Comparison of ENCODE assay signal across 2 cellular contexts in genomic region chr15:91968610-91969009, GRCh38.
TF ChIP-seq lines count a peak whose summit lies in the region.

No MANE protein-coding gene starts in this region.

TF ChIP-seq in SK-N-SH, 30 proteins besides CTCF, POLR2A, EP300 and RAD21 (continued from another document):
- TF ChIP-seq ZBTB33 (IDR thresholded peaks at IDR 0.05; ENCODE audit: borderline replicate concordance, low read depth): no peak
- TF ChIP-seq ELF1 (IDR thresholded peaks at IDR 0.05): no peak
- no peak for TF ChIP-seq PBX3 (IDR thresholded peaks at IDR 0.05)
- TF ChIP-seq MEF2A (IDR thresholded peaks at IDR 0.05; ENCODE audit: borderline replicate concordance, low read depth): no peak
TF ChIP-seq in SK-N-SH: peak in this region for 0.

TF ChIP-seq in SK-N-SH treated with all-trans-retinoic acid at 6 μM for 48 hours, 23 proteins besides CTCF, POLR2A, EP300 and RAD21 (continued from another document):
- no peak for TF ChIP-seq CREB5 (CRISPR knock-in tag; IDR thresholded peaks at IDR 0.05; ENCODE audit: low read depth)
- no peak for TF ChIP-seq ZFP3 (CRISPR knock-in tag; IDR thresholded peaks at IDR 0.05)
